Comparison of ENCODE assay signal across 1 cellular context in the genomic region with DNA sequence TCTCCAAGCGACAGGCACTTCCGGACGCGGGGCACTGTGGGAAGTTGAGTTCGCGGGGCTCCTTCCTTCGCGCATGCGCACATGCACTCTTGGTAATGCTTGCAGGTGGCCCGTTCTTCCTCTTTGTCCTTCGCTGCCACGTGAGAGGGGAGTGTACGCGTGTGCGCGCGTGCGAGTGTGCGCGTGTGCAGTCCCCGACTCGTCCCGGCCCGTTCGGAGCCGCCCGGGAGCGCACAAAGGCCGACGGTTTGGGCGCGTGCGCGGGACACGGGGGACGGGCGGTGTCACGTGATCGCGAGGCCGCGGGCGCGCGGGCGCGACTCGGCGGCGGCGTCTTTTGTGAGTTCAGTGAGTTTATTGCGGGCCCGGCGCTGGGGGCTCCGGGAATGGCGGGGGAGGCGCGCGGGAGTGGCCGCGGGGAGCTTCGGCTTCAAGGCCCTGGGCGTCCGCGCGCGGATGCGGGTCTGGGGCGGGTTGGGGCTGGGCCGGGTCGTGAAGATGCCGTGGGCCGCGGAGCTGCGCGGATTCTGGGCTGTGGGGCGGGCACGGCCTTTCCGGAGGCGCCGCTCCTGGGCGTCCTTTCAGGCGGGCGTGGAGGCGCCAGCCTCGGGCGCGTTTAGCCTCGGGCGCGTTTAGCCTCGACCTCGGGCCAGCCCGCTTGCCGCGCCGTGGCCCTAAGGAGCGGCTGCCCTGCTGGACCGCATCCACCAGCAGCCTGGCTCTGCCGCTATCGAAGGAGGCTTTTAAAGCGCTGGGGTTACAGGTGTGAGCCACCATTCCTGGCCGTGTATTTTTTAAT.
TF ChIP-seq lines count a peak whose summit lies in the region.

A gene (plus strand): TSS at position 303 of the 799 bp plus-strand sequence. CDS start 3,959 bp downstream, outside the sequence.

TF ChIP-seq in K562, 482 proteins besides CTCF, POLR2A, EP300 and RAD21 (continued from another document and continues in another):
- TF ChIP-seq ZNF232 (CRISPR knock-in tag; IDR thresholded peaks at IDR 0.05) (peak; percentile 83; the same call in 1 of the 2 replicates), TAF9B (IDR thresholded peaks at IDR 0.05; ENCODE audit: partially characterized antibody) (no peak), MCM3 (IDR thresholded peaks at IDR 0.05) (no peak), ZNF408 (CRISPR knock-in tag; IDR thresholded peaks at IDR 0.05; ENCODE audit: low read depth) (no peak), PTTG1 (tag; IDR thresholded peaks at IDR 0.05; ENCODE audit: low read depth) (no peak), HSF4 (CRISPR knock-in tag; IDR thresholded peaks at IDR 0.05; ENCODE audit: borderline replicate concordance) (no peak), ZFX (CRISPR knock-in tag; IDR thresholded peaks at IDR 0.05) (peak; percentile 94), PCBP1 (IDR thresholded peaks at IDR 0.05; ENCODE audit: low read depth, low read length, poor library complexity, severe bottlenecking) (peak; percentile 87), SRF (CRISPR knock-in tag; IDR thresholded peaks at IDR 0.05) (no peak), SMARCE1 (IDR thresholded peaks at IDR 0.05) (no peak), HNRNPUL1 (IDR thresholded peaks at IDR 0.05; ENCODE audit: low read length) (no peak), ZNF274 (IDR thresholded peaks at IDR 0.05; ENCODE audit: borderline replicate concordance, low read depth, low read length) (peak; percentile 19; the same call in 1 of the 2 replicates), EZH2 (IDR thresholded peaks at IDR 0.05; ENCODE audit: borderline replicate concordance, low read depth, low read length) (no peak), NR2C1 (IDR thresholded peaks at IDR 0.05) (no peak), NR2C1 (tag; IDR thresholded peaks at IDR 0.05) (peak; percentile 42; the same call in 1 of the 2 replicates), TAF1 (IDR thresholded peaks at IDR 0.05; ENCODE audit: control insufficient read depth, extremely low read depth, insufficient read depth, low read length, severe bottlenecking) (peak; percentile 55), GATAD2A (IDR thresholded peaks at IDR 0.05) (no peak), RUNX1 (IDR thresholded peaks at IDR 0.05; ENCODE audit: low read depth) (0 out of 2 replicates have a peak, but pooled peaks have one; percentile 48), CXXC5 (CRISPR knock-in tag; IDR thresholded peaks at IDR 0.05) (peak; percentile 97), FOXP1 (CRISPR knock-in tag; IDR thresholded peaks at IDR 0.05) (peak; percentile 94), FOXK2 (conservative IDR thresholded peaks at IDR 0.05 in 1 of 2, IDR thresholded peaks at IDR 0.05 in 1 of 2; ENCODE audit: low read depth in 2 of 2) (peak in 1 of 2 experiments; percentile 52; a peak in 2 of 4 replicates), DACH1 (IDR thresholded peaks at IDR 0.05; ENCODE audit: partially characterized antibody) (no peak), CTBP1 (IDR thresholded peaks at IDR 0.05; ENCODE audit: borderline replicate concordance) (peak; percentile 93), BRD4 (IDR thresholded peaks at IDR 0.05) (no peak), ATF7 (IDR thresholded peaks at IDR 0.05) (peak; percentile 72), E2F3 (CRISPR knock-in tag; IDR thresholded peaks at IDR 0.05) (peak; percentile 80; the same call in 1 of the 2 replicates), ZBTB17 (CRISPR knock-in tag; IDR thresholded peaks at IDR 0.05) (peak; percentile 82), TBL1XR1 (IDR thresholded peaks at IDR 0.05; ENCODE audit: low read length in 2 of 2) (no peak), CREB1 (IDR thresholded peaks at IDR 0.05) (peak; percentile 43; the same call in 1 of the 2 replicates), CREB1 (CRISPR knock-in tag; IDR thresholded peaks at IDR 0.05) (peak; percentile 73; the same call in 1 of the 2 replicates), COPS2 (conservative IDR thresholded peaks at IDR 0.05) (no peak), KLF13 (tag; IDR thresholded peaks at IDR 0.05; ENCODE audit: borderline replicate concordance, low read depth) (no peak), SMC3 (conservative IDR thresholded peaks at IDR 0.05; ENCODE audit: insufficient read depth, low read depth, low read length) (no peak), FOXM1 (IDR thresholded peaks at IDR 0.05; ENCODE audit: low read depth) (no peak), FOXM1 (CRISPR knock-in tag; IDR thresholded peaks at IDR 0.05; ENCODE audit: low read depth) (peak; percentile 60; the same call in 1 of the 2 replicates), GATA2 (CRISPR knock-in tag; IDR thresholded peaks at IDR 0.05) (no peak), CC2D1A (IDR thresholded peaks at IDR 0.05) (no peak)
- TF ChIP-seq, protein P1, sequence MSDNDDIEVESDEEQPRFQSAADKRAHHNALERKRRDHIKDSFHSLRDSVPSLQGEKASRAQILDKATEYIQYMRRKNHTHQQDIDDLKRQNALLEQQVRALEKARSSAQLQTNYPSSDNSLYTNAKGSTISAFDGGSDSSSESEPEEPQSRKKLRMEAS (CRISPR knock-in tag; IDR thresholded peaks at IDR 0.05): peak; percentile 97
- TF ChIP-seq, protein P2, sequence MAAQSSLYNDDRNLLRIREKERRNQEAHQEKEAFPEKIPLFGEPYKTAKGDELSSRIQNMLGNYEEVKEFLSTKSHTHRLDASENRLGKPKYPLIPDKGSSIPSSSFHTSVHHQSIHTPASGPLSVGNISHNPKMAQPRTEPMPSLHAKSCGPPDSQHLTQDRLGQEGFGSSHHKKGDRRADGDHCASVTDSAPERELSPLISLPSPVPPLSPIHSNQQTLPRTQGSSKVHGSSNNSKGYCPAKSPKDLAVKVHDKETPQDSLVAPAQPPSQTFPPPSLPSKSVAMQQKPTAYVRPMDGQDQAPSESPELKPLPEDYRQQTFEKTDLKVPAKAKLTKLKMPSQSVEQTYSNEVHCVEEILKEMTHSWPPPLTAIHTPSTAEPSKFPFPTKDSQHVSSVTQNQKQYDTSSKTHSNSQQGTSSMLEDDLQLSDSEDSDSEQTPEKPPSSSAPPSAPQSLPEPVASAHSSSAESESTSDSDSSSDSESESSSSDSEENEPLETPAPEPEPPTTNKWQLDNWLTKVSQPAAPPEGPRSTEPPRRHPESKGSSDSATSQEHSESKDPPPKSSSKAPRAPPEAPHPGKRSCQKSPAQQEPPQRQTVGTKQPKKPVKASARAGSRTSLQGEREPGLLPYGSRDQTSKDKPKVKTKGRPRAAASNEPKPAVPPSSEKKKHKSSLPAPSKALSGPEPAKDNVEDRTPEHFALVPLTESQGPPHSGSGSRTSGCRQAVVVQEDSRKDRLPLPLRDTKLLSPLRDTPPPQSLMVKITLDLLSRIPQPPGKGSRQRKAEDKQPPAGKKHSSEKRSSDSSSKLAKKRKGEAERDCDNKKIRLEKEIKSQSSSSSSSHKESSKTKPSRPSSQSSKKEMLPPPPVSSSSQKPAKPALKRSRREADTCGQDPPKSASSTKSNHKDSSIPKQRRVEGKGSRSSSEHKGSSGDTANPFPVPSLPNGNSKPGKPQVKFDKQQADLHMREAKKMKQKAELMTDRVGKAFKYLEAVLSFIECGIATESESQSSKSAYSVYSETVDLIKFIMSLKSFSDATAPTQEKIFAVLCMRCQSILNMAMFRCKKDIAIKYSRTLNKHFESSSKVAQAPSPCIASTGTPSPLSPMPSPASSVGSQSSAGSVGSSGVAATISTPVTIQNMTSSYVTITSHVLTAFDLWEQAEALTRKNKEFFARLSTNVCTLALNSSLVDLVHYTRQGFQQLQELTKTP (IDR thresholded peaks at IDR 0.05; ENCODE audit: low read depth in 1 of 2, partially characterized antibody in 2 of 2): peak in 1 of 2 experiments; percentile 83
- TF ChIP-seq, protein P3, sequence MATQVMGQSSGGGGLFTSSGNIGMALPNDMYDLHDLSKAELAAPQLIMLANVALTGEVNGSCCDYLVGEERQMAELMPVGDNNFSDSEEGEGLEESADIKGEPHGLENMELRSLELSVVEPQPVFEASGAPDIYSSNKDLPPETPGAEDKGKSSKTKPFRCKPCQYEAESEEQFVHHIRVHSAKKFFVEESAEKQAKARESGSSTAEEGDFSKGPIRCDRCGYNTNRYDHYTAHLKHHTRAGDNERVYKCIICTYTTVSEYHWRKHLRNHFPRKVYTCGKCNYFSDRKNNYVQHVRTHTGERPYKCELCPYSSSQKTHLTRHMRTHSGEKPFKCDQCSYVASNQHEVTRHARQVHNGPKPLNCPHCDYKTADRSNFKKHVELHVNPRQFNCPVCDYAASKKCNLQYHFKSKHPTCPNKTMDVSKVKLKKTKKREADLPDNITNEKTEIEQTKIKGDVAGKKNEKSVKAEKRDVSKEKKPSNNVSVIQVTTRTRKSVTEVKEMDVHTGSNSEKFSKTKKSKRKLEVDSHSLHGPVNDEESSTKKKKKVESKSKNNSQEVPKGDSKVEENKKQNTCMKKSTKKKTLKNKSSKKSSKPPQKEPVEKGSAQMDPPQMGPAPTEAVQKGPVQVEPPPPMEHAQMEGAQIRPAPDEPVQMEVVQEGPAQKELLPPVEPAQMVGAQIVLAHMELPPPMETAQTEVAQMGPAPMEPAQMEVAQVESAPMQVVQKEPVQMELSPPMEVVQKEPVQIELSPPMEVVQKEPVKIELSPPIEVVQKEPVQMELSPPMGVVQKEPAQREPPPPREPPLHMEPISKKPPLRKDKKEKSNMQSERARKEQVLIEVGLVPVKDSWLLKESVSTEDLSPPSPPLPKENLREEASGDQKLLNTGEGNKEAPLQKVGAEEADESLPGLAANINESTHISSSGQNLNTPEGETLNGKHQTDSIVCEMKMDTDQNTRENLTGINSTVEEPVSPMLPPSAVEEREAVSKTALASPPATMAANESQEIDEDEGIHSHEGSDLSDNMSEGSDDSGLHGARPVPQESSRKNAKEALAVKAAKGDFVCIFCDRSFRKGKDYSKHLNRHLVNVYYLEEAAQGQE (CRISPR knock-in tag; IDR thresholded peaks at IDR 0.05; ENCODE audit: low read depth): peak; percentile 68; the same call in 1 of the 2 replicates
- TF ChIP-seq, protein P4, sequence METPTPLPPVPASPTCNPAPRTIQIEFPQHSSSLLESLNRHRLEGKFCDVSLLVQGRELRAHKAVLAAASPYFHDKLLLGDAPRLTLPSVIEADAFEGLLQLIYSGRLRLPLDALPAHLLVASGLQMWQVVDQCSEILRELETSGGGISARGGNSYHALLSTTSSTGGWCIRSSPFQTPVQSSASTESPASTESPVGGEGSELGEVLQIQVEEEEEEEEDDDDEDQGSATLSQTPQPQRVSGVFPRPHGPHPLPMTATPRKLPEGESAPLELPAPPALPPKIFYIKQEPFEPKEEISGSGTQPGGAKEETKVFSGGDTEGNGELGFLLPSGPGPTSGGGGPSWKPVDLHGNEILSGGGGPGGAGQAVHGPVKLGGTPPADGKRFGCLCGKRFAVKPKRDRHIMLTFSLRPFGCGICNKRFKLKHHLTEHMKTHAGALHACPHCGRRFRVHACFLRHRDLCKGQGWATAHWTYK (CRISPR knock-in tag; IDR thresholded peaks at IDR 0.05): peak; percentile 82; the same call in 1 of the 2 replicates
- TF ChIP-seq, protein P5, sequence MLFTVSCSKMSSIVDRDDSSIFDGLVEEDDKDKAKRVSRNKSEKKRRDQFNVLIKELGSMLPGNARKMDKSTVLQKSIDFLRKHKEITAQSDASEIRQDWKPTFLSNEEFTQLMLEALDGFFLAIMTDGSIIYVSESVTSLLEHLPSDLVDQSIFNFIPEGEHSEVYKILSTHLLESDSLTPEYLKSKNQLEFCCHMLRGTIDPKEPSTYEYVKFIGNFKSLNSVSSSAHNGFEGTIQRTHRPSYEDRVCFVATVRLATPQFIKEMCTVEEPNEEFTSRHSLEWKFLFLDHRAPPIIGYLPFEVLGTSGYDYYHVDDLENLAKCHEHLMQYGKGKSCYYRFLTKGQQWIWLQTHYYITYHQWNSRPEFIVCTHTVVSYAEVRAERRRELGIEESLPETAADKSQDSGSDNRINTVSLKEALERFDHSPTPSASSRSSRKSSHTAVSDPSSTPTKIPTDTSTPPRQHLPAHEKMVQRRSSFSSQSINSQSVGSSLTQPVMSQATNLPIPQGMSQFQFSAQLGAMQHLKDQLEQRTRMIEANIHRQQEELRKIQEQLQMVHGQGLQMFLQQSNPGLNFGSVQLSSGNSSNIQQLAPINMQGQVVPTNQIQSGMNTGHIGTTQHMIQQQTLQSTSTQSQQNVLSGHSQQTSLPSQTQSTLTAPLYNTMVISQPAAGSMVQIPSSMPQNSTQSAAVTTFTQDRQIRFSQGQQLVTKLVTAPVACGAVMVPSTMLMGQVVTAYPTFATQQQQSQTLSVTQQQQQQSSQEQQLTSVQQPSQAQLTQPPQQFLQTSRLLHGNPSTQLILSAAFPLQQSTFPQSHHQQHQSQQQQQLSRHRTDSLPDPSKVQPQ (CRISPR knock-in tag; IDR thresholded peaks at IDR 0.05; ENCODE audit: borderline replicate concordance): no peak; the same call in 1 of the 2 replicates
- TF ChIP-seq, protein P6, sequence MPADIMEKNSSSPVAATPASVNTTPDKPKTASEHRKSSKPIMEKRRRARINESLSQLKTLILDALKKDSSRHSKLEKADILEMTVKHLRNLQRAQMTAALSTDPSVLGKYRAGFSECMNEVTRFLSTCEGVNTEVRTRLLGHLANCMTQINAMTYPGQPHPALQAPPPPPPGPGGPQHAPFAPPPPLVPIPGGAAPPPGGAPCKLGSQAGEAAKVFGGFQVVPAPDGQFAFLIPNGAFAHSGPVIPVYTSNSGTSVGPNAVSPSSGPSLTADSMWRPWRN (IDR thresholded peaks at IDR 0.05; ENCODE audit: low read depth): peak; percentile 68; the same call in 1 of the 2 replicates
- TF ChIP-seq, protein P7, sequence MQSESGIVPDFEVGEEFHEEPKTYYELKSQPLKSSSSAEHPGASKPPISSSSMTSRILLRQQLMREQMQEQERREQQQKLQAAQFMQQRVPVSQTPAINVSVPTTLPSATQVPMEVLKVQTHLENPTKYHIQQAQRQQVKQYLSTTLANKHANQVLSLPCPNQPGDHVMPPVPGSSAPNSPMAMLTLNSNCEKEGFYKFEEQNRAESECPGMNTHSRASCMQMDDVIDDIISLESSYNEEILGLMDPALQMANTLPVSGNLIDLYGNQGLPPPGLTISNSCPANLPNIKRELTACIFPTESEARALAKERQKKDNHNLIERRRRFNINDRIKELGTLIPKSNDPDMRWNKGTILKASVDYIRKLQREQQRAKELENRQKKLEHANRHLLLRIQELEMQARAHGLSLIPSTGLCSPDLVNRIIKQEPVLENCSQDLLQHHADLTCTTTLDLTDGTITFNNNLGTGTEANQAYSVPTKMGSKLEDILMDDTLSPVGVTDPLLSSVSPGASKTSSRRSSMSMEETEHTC (IDR thresholded peaks at IDR 0.05): peak; percentile 80; the same call in 1 of the 2 replicates
- TF ChIP-seq, protein P8, sequence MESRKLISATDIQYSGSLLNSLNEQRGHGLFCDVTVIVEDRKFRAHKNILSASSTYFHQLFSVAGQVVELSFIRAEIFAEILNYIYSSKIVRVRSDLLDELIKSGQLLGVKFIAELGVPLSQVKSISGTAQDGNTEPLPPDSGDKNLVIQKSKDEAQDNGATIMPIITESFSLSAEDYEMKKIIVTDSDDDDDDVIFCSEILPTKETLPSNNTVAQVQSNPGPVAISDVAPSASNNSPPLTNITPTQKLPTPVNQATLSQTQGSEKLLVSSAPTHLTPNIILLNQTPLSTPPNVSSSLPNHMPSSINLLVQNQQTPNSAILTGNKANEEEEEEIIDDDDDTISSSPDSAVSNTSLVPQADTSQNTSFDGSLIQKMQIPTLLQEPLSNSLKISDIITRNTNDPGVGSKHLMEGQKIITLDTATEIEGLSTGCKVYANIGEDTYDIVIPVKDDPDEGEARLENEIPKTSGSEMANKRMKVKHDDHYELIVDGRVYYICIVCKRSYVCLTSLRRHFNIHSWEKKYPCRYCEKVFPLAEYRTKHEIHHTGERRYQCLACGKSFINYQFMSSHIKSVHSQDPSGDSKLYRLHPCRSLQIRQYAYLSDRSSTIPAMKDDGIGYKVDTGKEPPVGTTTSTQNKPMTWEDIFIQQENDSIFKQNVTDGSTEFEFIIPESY (CRISPR knock-in tag; IDR thresholded peaks at IDR 0.05): peak; percentile 71
- TF ChIP-seq, protein P9, sequence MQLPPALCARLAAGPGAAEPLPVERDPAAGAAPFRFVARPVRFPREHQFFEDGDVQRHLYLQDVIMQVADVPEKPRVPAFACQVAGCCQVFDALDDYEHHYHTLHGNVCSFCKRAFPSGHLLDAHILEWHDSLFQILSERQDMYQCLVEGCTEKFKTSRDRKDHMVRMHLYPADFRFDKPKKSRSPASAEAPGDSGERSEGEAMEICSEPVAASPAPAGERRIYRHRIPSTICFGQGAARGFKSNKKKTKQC (CRISPR knock-in tag; IDR thresholded peaks at IDR 0.05): peak; percentile 53
